ENCODE assay signal across 30 cellular contexts in genomic region chr7:10908600-10908999, GRCh38.
DNase-seq lines count a peak whose midpoint lies in the region; ATAC-seq lines count a peak whose summit lies in the region.
"Had no signal": no experiment of that assay in that cellular context is flagged by ENCODE, and none has a peak within 500 bp of the region (broad histone marks: within the 10 kb centered on the region; RNA-seq: fewer than 3 reads in every experiment).

No MANE protein-coding gene starts in this region.

- H3K4ac ChIP-seq in mesendoderm (ENCODE audit: low read depth, low read length) = no peak overlapping the region

- no peak overlapping the region for H3K9ac ChIP-seq in mesendoderm (ENCODE audit: low read length)

- H3K27me3 ChIP-seq in H7 (ENCODE audit: control insufficient read depth, insufficient read depth, low read length) (no peaks in the 10 kb centered on the region), mesendoderm (ENCODE audit: insufficient read depth, low read length, poor library complexity) (no peaks in the 10 kb centered on the region), SJCRH30 (no peaks in the 10 kb centered on the region)
- H3K27me3 ChIP-seq: neutrophil, spleen, testis, uterus had no signal

- H3K9me3 ChIP-seq in SJCRH30 (replicated peaks) = peaks cover 15% of the 10 kb centered on the region
- H3K9me3 ChIP-seq: testis, uterus had no signal

- no peak overlapping the region for H3K23ac ChIP-seq in mesendoderm (ENCODE audit: low read length)

- H3K4me3 ChIP-seq in H7 (ENCODE audit: insufficient read depth, low read depth, low read length) = no peak overlapping the region
- H3K4me3 ChIP-seq in mesendoderm (ENCODE audit: low read length) = no peak overlapping the region
- H3K4me3 ChIP-seq in SJCRH30 = no peak overlapping the region
- H3K4me3 ChIP-seq: PC-9, spleen, testis, uterus had no signal

- H2BK5ac ChIP-seq in mesendoderm (ENCODE audit: low read length) = no peak overlapping the region

- WGBS in mesendoderm (ENCODE audit: extremely low coverage, insufficient coverage, low lambda C conversion rate) = no CpG with 5 or more reads among the region's 9 CpGs

- H3K4me1 ChIP-seq in mesendoderm (ENCODE audit: control insufficient read depth, low read depth, low read length) = no peaks in the 10 kb centered on the region
- peaks cover 5% of the 10 kb centered on the region for H3K4me1 ChIP-seq in SJCRH30
- H3K4me1 ChIP-seq: BE2C, spleen, testis, uterus had no signal

- no peak overlapping the region for H3K18ac ChIP-seq in mesendoderm (ENCODE audit: low read length)

- H4K5ac ChIP-seq in mesendoderm (ENCODE audit: low read length) = no peak overlapping the region

- no peak overlapping the region for H3K27ac ChIP-seq in mesendoderm (ENCODE audit: low read depth, low read length)
- H3K27ac ChIP-seq in SJCRH30 = no peak overlapping the region
- H3K27ac ChIP-seq: neutrophil, PC-9, spleen, testis, uterus had no signal

- H3K79me1 ChIP-seq in mesendoderm (ENCODE audit: low read length) = no peaks in the 10 kb centered on the region

- H4K8ac ChIP-seq in mesendoderm (ENCODE audit: low read depth, low read length) = no peak overlapping the region

- no peak overlapping the region for H3K4me2 ChIP-seq in mesendoderm (ENCODE audit: low read length)
- H3K4me2 ChIP-seq: PC-9 had no signal

- peak overlapping the region; percentile 7 for H3K56ac ChIP-seq in mesendoderm (ENCODE audit: low read length)

- H2BK120ac ChIP-seq in mesendoderm (ENCODE audit: low read depth, low read length) = no peak overlapping the region

- H2AK5ac ChIP-seq in mesendoderm (ENCODE audit: low read length) = no peak overlapping the region

- DNase-seq in H7 = peak; percentile 35
- peak; percentile 67 for DNase-seq in NCI-H526 treated with DMSO at 0.1 percent for 48 hours (lab: John Stamatoyannopoulos, UW)
- DNase-seq in iPS DF 19.7 (ENCODE audit: low read depth, low spot score) = peak; percentile 96
- peak; percentile 83 for DNase-seq in mesendoderm
- DNase-seq in SJCRH30 = no peak
- DNase-seq in activated CD4-positive, CD25-positive, alpha-beta regulatory T cell treated with anti-CD3 and anti-CD28 coated beads, Interleukin-2, amount 50 U/mL, for 72 hours = no peak
- DNase-seq in NCI-H1694 (lab: John Stamatoyannopoulos, UW) = no peak
- DNase-seq: activated CD4-positive, alpha-beta memory T cell treated with anti-CD3 and anti-CD28 coated beads for 36 hours; activated CD8-positive, alpha-beta memory T cell treated with anti-CD3 and anti-CD28 coated beads, Interleukin-2, amount 50 U/mL, for 4 hours; activated naive CD4-positive, alpha-beta T cell treated with anti-CD3 and anti-CD28 coated beads for 36 hours; BE2C; CD8-positive, alpha-beta memory T cell; central memory CD4-positive, alpha-beta T cell; HCEC 1CT; immature natural killer cell; left ventricle myocardium superior; NCI-H1092; NCI-H1694 treated with DMSO at 0.1 percent for 48 hours; NCI-H524; NK-92 treated with Interleukin-12 subunit alpha and Interleukin-12 subunit beta, amount 100 ng/mL, for 24 hours; PC-9; right cardiac atrium; spleen; stimulated activated CD4-positive, alpha-beta T cell treated with anti-CD3 and anti-CD28 coated beads, Interleukin-2, amount 100 ng/mL, for 24 hours; stimulated activated naive CD8-positive, alpha-beta T cell treated with anti-CD3 and anti-CD28 coated beads, Interleukin-15, Interleukin-2, amounts not matched to agents 100 U/mL and 50 U/mL, for 24 hours; testis; uterus had no signal

- H3K36me3 ChIP-seq in H7 (replicated peaks; ENCODE audit: control insufficient read depth, insufficient read depth, low read length) = no peaks in the 10 kb centered on the region
- no peaks in the 10 kb centered on the region for H3K36me3 ChIP-seq in mesendoderm (ENCODE audit: control insufficient read depth, insufficient read depth, low read length)
- H3K36me3 ChIP-seq in SJCRH30 = no peaks in the 10 kb centered on the region
- H3K36me3 ChIP-seq: BE2C, neutrophil, spleen, uterus had no signal

- no peak overlapping the region for H2BK15ac ChIP-seq in mesendoderm (replicated peaks; ENCODE audit: low read depth)

- no peaks in the 10 kb centered on the region for H3K79me2 ChIP-seq in mesendoderm (ENCODE audit: control insufficient read depth, insufficient read depth, low read length)

- ATAC-seq in GM18868 (IDR thresholded peaks at IDR 0.05; ENCODE audit: unreplicated experiment) = no peak
- ATAC-seq: left ventricle myocardium superior; right cardiac atrium; SK-N-SH treated with all-trans-retinoic acid at 6 μM for 48 hours; stimulated activated naive CD8-positive, alpha-beta T cell treated with anti-CD3 and anti-CD28 coated beads, Interleukin-15, Interleukin-2, amounts not matched to agents 100 U/mL and 50 U/mL, for 24 hours had no signal

Comparison
In these comparisons a context has a peak if more than half of its experiments do, and no peak if none do; other contexts are left out.
1. DNase-seq: peak in H7 (single experiment), NCI-H526 treated with DMSO at 0.1 percent for 48 hours (single experiment), iPS DF 19.7 (single experiment) and mesendoderm (single experiment); none in SJCRH30 (0 of 2), activated CD4-positive, CD25-positive, alpha-beta regulatory T cell treated with anti-CD3 and anti-CD28 coated beads, Interleukin-2, amount 50 U/mL, for 72 hours (single experiment) and NCI-H1694 (single experiment).